Comparison of ENCODE assay signal across 19 cellular contexts in genomic region chr6:40419377-40419776, GRCh38.
DNase-seq lines count a peak whose midpoint lies in the region; ATAC-seq, FAIRE-seq and TF ChIP-seq lines count a peak whose summit lies in the region.
"Had no signal": no experiment of that assay in that cellular context is flagged by ENCODE, and none has a peak within 500 bp of the region (broad histone marks: within the 10 kb centered on the region; RNA-seq: fewer than 3 reads in every experiment).

No MANE protein-coding gene starts in this region.

- H3K4me3 ChIP-seq in AG10803 (ENCODE audit: low read length) (no peak overlapping the region), HUES6 (ENCODE audit: low read depth, low read length) (peak overlapping the region; percentile 25; the same call in 1 of the 2 replicates), body of pancreas (no peak overlapping the region), HepG2 (replicated peaks in 1 of 3; ENCODE audit: insufficient read depth in 1 of 3, low read depth in 2 of 3, low read length in 3 of 3) (no peak overlapping the region)

- H4K20me1 ChIP-seq in HepG2 (ENCODE audit: insufficient read depth, low read length), result no peaks in the 10 kb centered on the region

- H3K27ac Mint-ChIP-seq in stimulated activated memory B cell treated with anti-CD40 and anti-IgM and Interleukin-4, amounts not matched to agents 10 μg/mL and 1 μg/mL and 100 μg/mL, for 72 hours, result no peak overlapping the region
- H3K27ac Mint-ChIP-seq in stimulated activated effector memory CD8-positive, alpha-beta T cell treated with anti-CD3 and anti-CD28 coated beads, Interleukin-12 subunit alpha, Interleukin-12 subunit beta, amount 100 ng/mL, for 72 hours, result no peak overlapping the region
- H3K27ac Mint-ChIP-seq: activated T-helper 17 cell treated with anti-CD3 and anti-CD28 coated beads, Interleukin-2, amount 50 U/mL, for 72 hours; HFFc6; mesothelial cell of epicardium; type B pancreatic cell had no signal

- BruUV-seq in HepG2 (replicated peaks; lab: Mats Ljungman, UMichigan), result no TSS peak

- H3K9me3 Mint-ChIP-seq in stimulated activated memory B cell treated with anti-CD40 and anti-IgM and Interleukin-4, amounts not matched to agents 10 μg/mL and 1 μg/mL and 100 μg/mL, for 72 hours, result no peaks in the 10 kb centered on the region
- H3K9me3 Mint-ChIP-seq in stimulated activated effector memory CD8-positive, alpha-beta T cell treated with anti-CD3 and anti-CD28 coated beads, Interleukin-12 subunit alpha, Interleukin-12 subunit beta, amount 100 ng/mL, for 72 hours, result no peaks in the 10 kb centered on the region
- H3K9me3 Mint-ChIP-seq: activated T-helper 17 cell treated with anti-CD3 and anti-CD28 coated beads, Interleukin-2, amount 50 U/mL, for 72 hours; mesothelial cell of epicardium; type B pancreatic cell had no signal

- H3K79me2 ChIP-seq in HepG2 (ENCODE audit: insufficient read depth, low read length), result no peaks in the 10 kb centered on the region

- in situ Hi-C loops in HepG2 (cut with HindIII; ENCODE audit: extremely low pct_ligation_motif_present, low pct_unique_long_range_greater_than_20kb), result no loop called here

- no peak overlapping the region for H3K4me2 ChIP-seq in HepG2 (ENCODE audit: low read depth, low read length)

- peak; percentile 6 for DNase-seq in AG10803 (ENCODE audit: low read depth)
- DNase-seq in body of pancreas, result peak in 1 of 4 donors; percentile 39
- DNase-seq in iPS-NIHi7 (ENCODE audit: extremely low spot score), result peak; percentile 46
- no peak for DNase-seq in HepG2 (ENCODE audit: low spot score)
- no peak for DNase-seq in stimulated activated effector memory CD8-positive, alpha-beta T cell treated with anti-CD3 and anti-CD28 coated beads, Interleukin-12 subunit alpha, Interleukin-12 subunit beta, amount 100 ng/mL, for 72 hours (ENCODE audit: low spot score in 2 of 2)
- no peak for DNase-seq in stimulated activated CD4-positive, alpha-beta T cell treated with anti-CD3 and anti-CD28 coated beads, Interleukin-4, amount 100 ng/mL, for 1 hour
- DNase-seq: ACHN; activated CD8-positive, alpha-beta memory T cell treated with anti-CD3 and anti-CD28 coated beads for 24 hours; glutamatergic neuron; HFFc6; Karpas-422; kidney; NCI-H524 treated with DMSO at 0.1 percent for 48 hours had no signal

- no peaks in the 10 kb centered on the region for H3K36me3 ChIP-seq in HUES6 (ENCODE audit: control insufficient read depth, insufficient read depth, low read length)
- H3K36me3 ChIP-seq in body of pancreas (replicated peaks in 1 of 2; ENCODE audit: insufficient read depth in 1 of 2, low read depth in 2 of 2), result no peaks in the 10 kb centered on the region
- no peaks in the 10 kb centered on the region for H3K36me3 ChIP-seq in HepG2 (replicated peaks in 1 of 2; ENCODE audit: control insufficient read depth in 1 of 2, insufficient read depth in 2 of 2, low read length in 2 of 2)

- TF ChIP-seq POLR2A in body of pancreas (IDR thresholded peaks at IDR 0.05), result no peak
- no peak for TF ChIP-seq POLR2A in HepG2 (IDR thresholded peaks at IDR 0.05; ENCODE audit: insufficient read depth in 1 of 2, low read depth in 2 of 2, low read length in 2 of 2)

- peaks cover 20% of the 10 kb centered on the region for H3K27me3 Mint-ChIP-seq in stimulated activated memory B cell treated with anti-CD40 and anti-IgM and Interleukin-4, amounts not matched to agents 10 μg/mL and 1 μg/mL and 100 μg/mL, for 72 hours

- CTCF ChIA-PET in HepG2 (lab: Yijun Ruan, JAX; ENCODE audit: low intra/inter-chr PET ratio, low total read pairs), result no interaction called here

- H3K27ac ChIP-seq in HUES6 (ENCODE audit: low read depth, low read length) (no peak overlapping the region), body of pancreas (no peak overlapping the region), HepG2 (ENCODE audit: extremely low read length, insufficient read depth, low read length) (no peak overlapping the region)

- ATAC-seq in body of pancreas (peak; percentile 90), HepG2 (no peak)
- no peak for ATAC-seq in stimulated activated memory B cell treated with anti-CD40 and anti-IgM and Interleukin-4, amounts not matched to agents 10 μg/mL and 1 μg/mL and 100 μg/mL, for 72 hours
- no peak for ATAC-seq in stimulated activated effector memory CD8-positive, alpha-beta T cell treated with anti-CD3 and anti-CD28 coated beads, Interleukin-12 subunit alpha, Interleukin-12 subunit beta, amount 100 ng/mL, for 72 hours
- ATAC-seq: activated T-helper 17 cell treated with anti-CD3 and anti-CD28 coated beads, Interleukin-2, amount 50 U/mL, for 72 hours had no signal

- peaks cover 31% of the 10 kb centered on the region for H3K4me1 ChIP-seq in HUES6 (ENCODE audit: control insufficient read depth, insufficient read depth, low read length)
- peaks cover 8% of the 10 kb centered on the region for H3K4me1 ChIP-seq in body of pancreas
- H3K4me1 ChIP-seq in HepG2 (ENCODE audit: insufficient read depth, low read length), result no peaks in the 10 kb centered on the region

- WGBS in body of pancreas, 2 donors, result 78 to 88% methylated on average over 1 of the region's 1 CpG
- 0% methylated on average over 1 of the region's 1 CpG for WGBS in HepG2 (ENCODE audit: low lambda C conversion rate)

- H3K9me3 ChIP-seq in HUES6 (ENCODE audit: control insufficient read depth, insufficient read depth, low read depth, low read length), result no peaks in the 10 kb centered on the region
- no peaks in the 10 kb centered on the region for H3K9me3 ChIP-seq in body of pancreas
- H3K9me3 ChIP-seq in HepG2 (ENCODE audit: low read length), result no peaks in the 10 kb centered on the region

- no peak for TF ChIP-seq EP300 in HepG2 (IDR thresholded peaks at IDR 0.05; ENCODE audit: low read depth in 2 of 2, low read length in 2 of 2)
- no peak for TF ChIP-seq EP300 in HepG2 (CRISPR knock-in tag; IDR thresholded peaks at IDR 0.05; ENCODE audit: borderline replicate concordance)

- no peak for FAIRE-seq in HepG2 (lab: Jason Lieb, UNC)
- FAIRE-seq: kidney, RCC 7860 had no signal

- no peak for TF ChIP-seq RAD21 in HepG2 (CRISPR knock-in tag; IDR thresholded peaks at IDR 0.05)

- H3K27me3 ChIP-seq in HUES6 (ENCODE audit: control insufficient read depth, insufficient read depth, low read length) (no peaks in the 10 kb centered on the region), body of pancreas (no peaks in the 10 kb centered on the region), HepG2 (ENCODE audit: control insufficient read depth in 1 of 2, insufficient read depth in 2 of 2, low read length in 2 of 2) (no peaks in the 10 kb centered on the region; a peak in 1 of 5 replicates)

- no peak for TF ChIP-seq CTCF in AG10803 (conservative IDR thresholded peaks at IDR 0.05; ENCODE audit: low read length)
- TF ChIP-seq CTCF in body of pancreas (IDR thresholded peaks at IDR 0.05), result no peak
- no peak for TF ChIP-seq CTCF in HepG2 (CRISPR knock-in tag; IDR thresholded peaks at IDR 0.05)

- H3K4me1 Mint-ChIP-seq in stimulated activated memory B cell treated with anti-CD40 and anti-IgM and Interleukin-4, amounts not matched to agents 10 μg/mL and 1 μg/mL and 100 μg/mL, for 72 hours, result no peaks in the 10 kb centered on the region
- peaks cover 7% of the 10 kb centered on the region for H3K4me1 Mint-ChIP-seq in stimulated activated effector memory CD8-positive, alpha-beta T cell treated with anti-CD3 and anti-CD28 coated beads, Interleukin-12 subunit alpha, Interleukin-12 subunit beta, amount 100 ng/mL, for 72 hours
- H3K4me1 Mint-ChIP-seq: activated T-helper 17 cell treated with anti-CD3 and anti-CD28 coated beads, Interleukin-2, amount 50 U/mL, for 72 hours; mesothelial cell of epicardium had no signal

- H3K4me3 Mint-ChIP-seq in stimulated activated memory B cell treated with anti-CD40 and anti-IgM and Interleukin-4, amounts not matched to agents 10 μg/mL and 1 μg/mL and 100 μg/mL, for 72 hours, result no peak overlapping the region
- no peak overlapping the region for H3K4me3 Mint-ChIP-seq in stimulated activated effector memory CD8-positive, alpha-beta T cell treated with anti-CD3 and anti-CD28 coated beads, Interleukin-12 subunit alpha, Interleukin-12 subunit beta, amount 100 ng/mL, for 72 hours
- H3K4me3 Mint-ChIP-seq: activated T-helper 17 cell treated with anti-CD3 and anti-CD28 coated beads, Interleukin-2, amount 50 U/mL, for 72 hours; HFFc6; mesothelial cell of epicardium; type B pancreatic cell had no signal

- POLR2A ChIA-PET in HepG2 (lab: Yijun Ruan, JAX), result no interaction called here

- intact Hi-C loops in body of pancreas (cut with DNase I) (no loop called here), HepG2 (cut with micrococcal nuclease; ENCODE audit: unreplicated experiment) (no loop called here)

- no peaks in the 10 kb centered on the region for H3K36me3 Mint-ChIP-seq in stimulated activated memory B cell treated with anti-CD40 and anti-IgM and Interleukin-4, amounts not matched to agents 10 μg/mL and 1 μg/mL and 100 μg/mL, for 72 hours
- no peaks in the 10 kb centered on the region for H3K36me3 Mint-ChIP-seq in stimulated activated effector memory CD8-positive, alpha-beta T cell treated with anti-CD3 and anti-CD28 coated beads, Interleukin-12 subunit alpha, Interleukin-12 subunit beta, amount 100 ng/mL, for 72 hours
- H3K36me3 Mint-ChIP-seq: mesothelial cell of epicardium, type B pancreatic cell had no signal

- H2AFZ ChIP-seq in HepG2 (ENCODE audit: low read length), result no peak overlapping the region

- no peak overlapping the region for H3K9ac ChIP-seq in HUES6 (ENCODE audit: low read length)
- no peak overlapping the region for H3K9ac ChIP-seq in HepG2 (ENCODE audit: insufficient read depth, low read depth, low read length)

TF ChIP-seq in HepG2, 621 proteins besides CTCF, POLR2A, EP300 and RAD21:
- TF ChIP-seq PBX3 (CRISPR knock-in tag; IDR thresholded peaks at IDR 0.05; ENCODE audit: borderline replicate concordance) (no peak), IKZF5 (CRISPR knock-in tag; IDR thresholded peaks at IDR 0.05) (no peak)

Comparison
In these comparisons a context has a peak if more than half of its experiments do, and no peak if none do; other contexts are left out.
1. DNase-seq: peak in AG10803 (single experiment) and iPS-NIHi7 (single experiment); none in HepG2 (single experiment), stimulated activated effector memory CD8-positive, alpha-beta T cell treated with anti-CD3 and anti-CD28 coated beads, Interleukin-12 subunit alpha, Interleukin-12 subunit beta, amount 100 ng/mL, for 72 hours (0 of 2) and stimulated activated CD4-positive, alpha-beta T cell treated with anti-CD3 and anti-CD28 coated beads, Interleukin-4, amount 100 ng/mL, for 1 hour (single experiment).